In the genomic region with DNA sequence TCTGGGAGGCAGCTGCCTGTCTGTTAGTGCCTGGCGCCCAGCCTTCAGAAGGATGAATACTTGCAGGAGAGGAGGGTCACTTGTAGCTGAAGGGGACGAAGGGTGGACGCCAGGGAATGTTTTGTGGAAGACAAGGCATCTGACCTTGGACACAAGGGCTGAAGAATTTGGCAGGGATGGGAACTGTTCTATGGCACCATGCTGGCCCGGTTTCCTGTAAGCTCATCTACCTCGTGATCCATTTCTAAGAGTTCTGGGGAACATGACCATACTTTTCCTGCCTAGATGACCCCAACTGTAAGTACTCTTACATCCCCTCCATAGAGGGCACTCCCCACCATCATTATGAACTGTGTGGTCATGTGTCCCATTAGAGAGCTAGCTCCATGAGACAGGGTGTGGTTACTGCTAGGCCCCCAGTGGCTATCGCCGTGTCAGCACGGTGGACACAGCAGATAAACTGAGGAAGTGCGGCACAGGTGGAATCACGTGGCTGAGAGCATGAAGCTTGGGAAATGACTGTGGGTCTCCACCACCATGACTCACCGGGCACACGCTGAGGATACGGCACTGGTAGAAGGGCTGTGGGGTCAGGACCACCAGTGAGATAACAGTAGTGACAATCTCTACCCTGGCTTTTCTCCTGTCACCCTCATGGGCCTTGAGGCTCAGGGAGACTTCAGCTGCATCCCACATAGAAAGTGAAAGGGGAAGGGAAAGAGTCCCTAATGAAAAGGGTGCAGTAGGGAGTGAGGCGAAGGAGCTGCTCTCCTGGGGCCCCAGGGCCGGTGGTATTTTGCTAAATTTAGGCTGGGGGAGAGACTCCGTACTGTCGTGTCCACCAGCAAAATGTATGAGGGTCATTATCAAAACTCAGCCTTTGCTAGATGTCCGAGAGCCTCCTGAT, we compare ENCODE assay signal across 8 cellular contexts.
DNase-seq lines count a peak whose midpoint lies in the region; ATAC-seq and TF ChIP-seq lines count a peak whose summit lies in the region.
"Had no signal": no experiment of that assay in that cellular context is flagged by ENCODE, and none has a peak within 500 bp of the region (broad histone marks: within the 10 kb centered on the region; RNA-seq: fewer than 3 reads in every experiment).

No MANE protein-coding gene starts in this region.

- H3K36me3 Mint-ChIP-seq in stimulated activated naive B cell treated with anti-CD40 and anti-IgM and Interleukin-4, amounts not matched to agents 10 μg/mL and 1 μg/mL and 100 μg/mL, for 72 hours = peaks cover 59 to 71% of the 10 kb centered on the region in 2 donors

- peaks cover 6 to 13% of the 10 kb centered on the region in 2 donors for H3K9me3 Mint-ChIP-seq in stimulated activated naive B cell treated with anti-CD40 and anti-IgM and Interleukin-4, amounts not matched to agents 10 μg/mL and 1 μg/mL and 100 μg/mL, for 72 hours

- H3K4me3 Mint-ChIP-seq in stimulated activated naive B cell treated with anti-CD40 and anti-IgM and Interleukin-4, amounts not matched to agents 10 μg/mL and 1 μg/mL and 100 μg/mL, for 72 hours = peak overlapping the region; percentile 81 to 89

- peak; percentile 23 for ATAC-seq in HG02970 (IDR thresholded peaks at IDR 0.05; ENCODE audit: low FRiP score, unreplicated experiment)
- ATAC-seq in stimulated activated naive B cell treated with anti-CD40 and anti-IgM and Interleukin-4, amounts not matched to agents 10 μg/mL and 1 μg/mL and 100 μg/mL, for 72 hours (replicated peaks) = peak; percentile 58 to 59

- DNase-seq in GM19238 (ENCODE audit: insufficient read length, low spot score) (peak; percentile 27), astrocyte of the spinal cord (ENCODE audit: low read depth, low spot score) (peak; percentile 22), NCI-H345 (lab: John Stamatoyannopoulos, UW) (no peak)
- DNase-seq in stimulated activated naive B cell treated with anti-CD40 and anti-IgM and Interleukin-4, amounts not matched to agents 10 μg/mL and 1 μg/mL and 100 μg/mL, for 72 hours = peak; percentile 17
- no peak for DNase-seq in activated effector memory CD4-positive, alpha-beta T cell treated with Interleukin-2 at 50 U/mL for 16 hours
- DNase-seq in NK-92 treated with Interleukin-12 subunit alpha and Interleukin-12 subunit beta, amount 100 ng/mL, for 24 hours (lab: John Stamatoyannopoulos, UW) = no peak
- DNase-seq: NCI-H2227 treated with DMSO at 0.1 percent for 48 hours had no signal

- TF ChIP-seq CTCF in astrocyte of the spinal cord (IDR thresholded peaks at IDR 0.05; ENCODE audit: low read depth, low read length) = no peak

- H3K27ac Mint-ChIP-seq in stimulated activated naive B cell treated with anti-CD40 and anti-IgM and Interleukin-4, amounts not matched to agents 10 μg/mL and 1 μg/mL and 100 μg/mL, for 72 hours = peak overlapping the region; percentile 97

- peaks cover 29 to 54% of the 10 kb centered on the region in 2 donors for H3K4me1 Mint-ChIP-seq in stimulated activated naive B cell treated with anti-CD40 and anti-IgM and Interleukin-4, amounts not matched to agents 10 μg/mL and 1 μg/mL and 100 μg/mL, for 72 hours

- in situ Hi-C loops in astrocyte of the spinal cord (cut with HindIII; ENCODE audit: low sequenced_read_pairs) = no loop called here

- H3K4me3 ChIP-seq in astrocyte of the spinal cord (ENCODE audit: low read depth, low read length) = no peak overlapping the region

- H3K27me3 Mint-ChIP-seq in stimulated activated naive B cell treated with anti-CD40 and anti-IgM and Interleukin-4, amounts not matched to agents 10 μg/mL and 1 μg/mL and 100 μg/mL, for 72 hours = no peaks in the 10 kb centered on the region

Comparison
In these comparisons a context has a peak if more than half of its experiments do, and no peak if none do; other contexts are left out.
1. DNase-seq: peak in GM19238 (single experiment), astrocyte of the spinal cord (single experiment) and stimulated activated naive B cell treated with anti-CD40 and anti-IgM and Interleukin-4, amounts not matched to agents 10 μg/mL and 1 μg/mL and 100 μg/mL, for 72 hours (single experiment); none in NCI-H345 (single experiment), activated effector memory CD4-positive, alpha-beta T cell treated with Interleukin-2 at 50 U/mL for 16 hours (single experiment) and NK-92 treated with Interleukin-12 subunit alpha and Interleukin-12 subunit beta, amount 100 ng/mL, for 24 hours (single experiment).